8 cellular contexts compared by ENCODE assay signal in genomic region chr6:52419809-52420667, GRCh38. TPM values are rescaled to one million over a fixed set of nuclear protein-coding genes. Genes with fewer than 3 reads are reported as not detected.
DNase-seq lines count a peak whose midpoint lies in the region; ATAC-seq, FAIRE-seq and TF ChIP-seq lines count a peak whose summit lies in the region.

EFHC1 (plus strand) TSS chr6:52420342; CDS start chr6:52420411, 69 bp downstream.

- H3K9me2 ChIP-seq in Karpas-422 (replicated peaks; ENCODE audit: insufficient read depth, low read length), result no peaks in the 10 kb centered on the region

- peaks cover 29% of the 10 kb centered on the region for H3K4me1 ChIP-seq in DND-41 (ENCODE audit: insufficient read depth, low read length)
- peaks cover 32% of the 10 kb centered on the region for H3K4me1 ChIP-seq in Karpas-422 (ENCODE audit: low read length)
- peaks cover 17% of the 10 kb centered on the region for H3K4me1 ChIP-seq in fibroblast of lung (ENCODE audit: control insufficient read depth, extremely low read depth, insufficient read depth, low read length)
- H3K4me1 ChIP-seq in naive thymus-derived CD4-positive, alpha-beta T cell (ENCODE audit: control insufficient read depth in 2 of 2, insufficient read depth in 2 of 2, low read length in 2 of 2), result peaks cover 13 to 19% of the 10 kb centered on the region in 2 donors

- H3K79me2 ChIP-seq in DND-41 (ENCODE audit: insufficient read depth, low read length), result peaks cover 5% of the 10 kb centered on the region; the same call in 1 of the 2 replicates
- H3K79me2 ChIP-seq in Karpas-422 (ENCODE audit: low read length), result no peaks in the 10 kb centered on the region
- H3K79me2 ChIP-seq in fibroblast of lung (ENCODE audit: control insufficient read depth, insufficient read depth, low read length), result peaks cover 9% of the 10 kb centered on the region

- DNase-seq in DND-41 (peak; percentile 98), Karpas-422 (peak; percentile 99), RCC 7860 (ENCODE audit: low spot score) (peak; percentile 97), fibroblast of lung (ENCODE audit: low read depth in 2 of 2) (peak; percentile 95 to 97)
- peak; percentile 98 for DNase-seq in activated T-helper 1 cell treated with anti-CD3 and anti-CD28 coated beads, Interleukin-12 subunit alpha, Interleukin-12 subunit beta, Interleukin-2, Interleukin-4 antibody, amounts not matched to agents 30 ng/mL and 10 ng/mL and 1 ng/mL, durations not matched to agents 14 hours and 24 hours and 36 hours (ENCODE audit: low spot score)
- peak; percentile 95 to 98 (median 97) for DNase-seq in naive thymus-derived CD4-positive, alpha-beta T cell
- DNase-seq in stimulated activated naive B cell treated with anti-CD40 and anti-IgM and Interleukin-4, amounts not matched to agents 10 μg/mL and 1 μg/mL and 100 μg/mL, for 72 hours, result peak; percentile 97

- no peaks in the 10 kb centered on the region for H3K9me3 Mint-ChIP-seq in activated T-helper 1 cell treated with anti-CD3 and anti-CD28 coated beads, Interleukin-12 subunit alpha, Interleukin-12 subunit beta, Interleukin-2, Interleukin-4 antibody, amounts not matched to agents 30 ng/mL and 10 ng/mL and 1 ng/mL, durations not matched to agents 14 hours and 24 hours and 36 hours
- no peaks in the 10 kb centered on the region for H3K9me3 Mint-ChIP-seq in naive thymus-derived CD4-positive, alpha-beta T cell
- no peaks in the 10 kb centered on the region for H3K9me3 Mint-ChIP-seq in stimulated activated naive B cell treated with anti-CD40 and anti-IgM and Interleukin-4, amounts not matched to agents 10 μg/mL and 1 μg/mL and 100 μg/mL, for 72 hours

- intact Hi-C loops in activated T-helper 1 cell treated with anti-CD3 and anti-CD28 coated beads, Interleukin-12 subunit alpha, Interleukin-12 subunit beta, Interleukin-2, Interleukin-4 antibody, amounts not matched to agents 30 ng/mL and 10 ng/mL and 1 ng/mL, durations not matched to agents 14 hours and 24 hours and 36 hours (cut with micrococcal nuclease), result loop anchor here (1.0 to 10.0 kb wide), 13 partner anchors 22 to 1125 kb away; partner anchors contain the start of genes FBXO9, GCLC, MCM3 and PAQR8
- intact Hi-C loops in naive thymus-derived CD4-positive, alpha-beta T cell (cut with micrococcal nuclease), result loop anchor here (1.0 to 5.0 kb wide), 16 partner anchors 20 to 1128 kb away; partner anchors contain the start of genes GSTA4 (in 2 of the 2), MCM3 (in 2 of the 2), PAQR8 (in 2 of the 2) and TRAM2 (in 2 of the 2)

- H3K36me3 ChIP-seq in DND-41 (ENCODE audit: insufficient read depth, low read length) (no peaks in the 10 kb centered on the region; the same call in 1 of the 2 replicates), Karpas-422 (ENCODE audit: insufficient read depth, low read length) (no peaks in the 10 kb centered on the region), fibroblast of lung (ENCODE audit: control insufficient read depth, insufficient read depth, low read length) (no peaks in the 10 kb centered on the region)
- H3K36me3 ChIP-seq in naive thymus-derived CD4-positive, alpha-beta T cell (ENCODE audit: control insufficient read depth in 2 of 3, insufficient read depth in 3 of 3, low read length in 3 of 3), result peaks cover 0 to 3% (median 0%) of the 10 kb centered on the region in 3 experiments

- peak; percentile 91 for ATAC-seq in DND-41 (ENCODE audit: insufficient read depth, low read depth)
- ATAC-seq in GM21825 (IDR thresholded peaks at IDR 0.05; ENCODE audit: unreplicated experiment), result peak; percentile 93
- peak; percentile 97 for ATAC-seq in naive thymus-derived CD4-positive, alpha-beta T cell
- peak; percentile 93 to 95 for ATAC-seq in stimulated activated naive B cell treated with anti-CD40 and anti-IgM and Interleukin-4, amounts not matched to agents 10 μg/mL and 1 μg/mL and 100 μg/mL, for 72 hours (replicated peaks)

- no peaks in the 10 kb centered on the region for H3K9me3 ChIP-seq in DND-41 (ENCODE audit: insufficient read depth, low read length, severe bottlenecking)
- no peaks in the 10 kb centered on the region for H3K9me3 ChIP-seq in Karpas-422 (ENCODE audit: low read length)
- no peaks in the 10 kb centered on the region for H3K9me3 ChIP-seq in fibroblast of lung (ENCODE audit: control insufficient read depth, insufficient read depth, low read depth, low read length)
- H3K9me3 ChIP-seq in naive thymus-derived CD4-positive, alpha-beta T cell (ENCODE audit: control insufficient read depth in 2 of 3, low read length in 3 of 3), result no peaks in the 10 kb centered on the region

- CTCF ChIA-PET in naive thymus-derived CD4-positive, alpha-beta T cell (lab: Charles Lee), result interaction anchor here (0.6 to 7.0 kb wide), 8 partner anchors 16 to 575 kb away, joined by 3 to 83 read pairs (median 6); partner anchors contain the start of genes GSTA4 and MCM3

- H3K36me3 Mint-ChIP-seq in activated T-helper 1 cell treated with anti-CD3 and anti-CD28 coated beads, Interleukin-12 subunit alpha, Interleukin-12 subunit beta, Interleukin-2, Interleukin-4 antibody, amounts not matched to agents 30 ng/mL and 10 ng/mL and 1 ng/mL, durations not matched to agents 14 hours and 24 hours and 36 hours (ENCODE audit: low read depth), result no peaks in the 10 kb centered on the region
- no peaks in the 10 kb centered on the region for H3K36me3 Mint-ChIP-seq in naive thymus-derived CD4-positive, alpha-beta T cell
- no peaks in the 10 kb centered on the region for H3K36me3 Mint-ChIP-seq in stimulated activated naive B cell treated with anti-CD40 and anti-IgM and Interleukin-4, amounts not matched to agents 10 μg/mL and 1 μg/mL and 100 μg/mL, for 72 hours

- H3K4me1 Mint-ChIP-seq in activated T-helper 1 cell treated with anti-CD3 and anti-CD28 coated beads, Interleukin-12 subunit alpha, Interleukin-12 subunit beta, Interleukin-2, Interleukin-4 antibody, amounts not matched to agents 30 ng/mL and 10 ng/mL and 1 ng/mL, durations not matched to agents 14 hours and 24 hours and 36 hours (ENCODE audit: low read depth), result peaks cover 14% of the 10 kb centered on the region
- H3K4me1 Mint-ChIP-seq in naive thymus-derived CD4-positive, alpha-beta T cell, result peaks cover 10 to 31% (median 24%) of the 10 kb centered on the region in 7 donors
- H3K4me1 Mint-ChIP-seq in stimulated activated naive B cell treated with anti-CD40 and anti-IgM and Interleukin-4, amounts not matched to agents 10 μg/mL and 1 μg/mL and 100 μg/mL, for 72 hours, result peaks cover 4 to 20% of the 10 kb centered on the region in 2 donors

- FAIRE-seq in RCC 7860 (lab: Jason Lieb, UNC), result peak; percentile 78

- H3K27me3 ChIP-seq in DND-41 (ENCODE audit: insufficient read depth, low read length, poor library complexity), result no peaks in the 10 kb centered on the region
- no peaks in the 10 kb centered on the region for H3K27me3 ChIP-seq in Karpas-422 (ENCODE audit: low read length)
- no peaks in the 10 kb centered on the region for H3K27me3 ChIP-seq in fibroblast of lung (ENCODE audit: control insufficient read depth, insufficient read depth, low read length)
- no peaks in the 10 kb centered on the region for H3K27me3 ChIP-seq in naive thymus-derived CD4-positive, alpha-beta T cell (ENCODE audit: control insufficient read depth in 2 of 2, insufficient read depth in 2 of 2, low read length in 2 of 2)

- POLR2A ChIA-PET in naive thymus-derived CD4-positive, alpha-beta T cell (lab: Charles Lee), result interaction anchor here (0.6 to 3.3 kb wide), 7 partner anchors 11 to 250 kb away, joined by 3 to 36 read pairs (median 4); partner anchors contain the start of gene MCM3

- H3K4me3 ChIP-seq in DND-41 (ENCODE audit: low read depth in 1 of 2, low read length in 2 of 2), result peak within 1 kb of the TSS; percentile 67 to 99; a peak in 3 of 4 replicates
- peak within 1 kb of the TSS; percentile 71 for H3K4me3 ChIP-seq in Karpas-422 (ENCODE audit: low read length)
- peak within 1 kb of the TSS; percentile 65 to 91 (median 81) for H3K4me3 ChIP-seq in fibroblast of lung (replicated peaks in 1 of 4; ENCODE audit: control extremely low read depth in 1 of 4, insufficient read depth in 1 of 4, low read depth in 3 of 4, low read length in 4 of 4)
- peak within 1 kb of the TSS; percentile 73 for H3K4me3 ChIP-seq in naive thymus-derived CD4-positive, alpha-beta T cell (ENCODE audit: low read length)

- H4K20me1 ChIP-seq in DND-41 (ENCODE audit: insufficient read depth, low read length) (no peaks in the 10 kb centered on the region), Karpas-422 (ENCODE audit: insufficient read depth, low read depth, low read length) (no peaks in the 10 kb centered on the region), fibroblast of lung (ENCODE audit: control insufficient read depth, extremely low read depth, insufficient read depth, low read length) (no peaks in the 10 kb centered on the region)

- H3K27ac Mint-ChIP-seq in activated T-helper 1 cell treated with anti-CD3 and anti-CD28 coated beads, Interleukin-12 subunit alpha, Interleukin-12 subunit beta, Interleukin-2, Interleukin-4 antibody, amounts not matched to agents 30 ng/mL and 10 ng/mL and 1 ng/mL, durations not matched to agents 14 hours and 24 hours and 36 hours, result no peak within 1 kb of the TSS
- peak within 1 kb of the TSS in 1 of 9 donors; percentile 96 for H3K27ac Mint-ChIP-seq in naive thymus-derived CD4-positive, alpha-beta T cell
- peak within 1 kb of the TSS; percentile 60 for H3K27ac Mint-ChIP-seq in stimulated activated naive B cell treated with anti-CD40 and anti-IgM and Interleukin-4, amounts not matched to agents 10 μg/mL and 1 μg/mL and 100 μg/mL, for 72 hours

- H3K27ac ChIP-seq in DND-41 (ENCODE audit: low read length), result peak within 1 kb of the TSS; percentile 92
- peak within 1 kb of the TSS; percentile 42; the same call in 1 of the 2 replicates for H3K27ac ChIP-seq in Karpas-422 (ENCODE audit: low read length)
- peak within 1 kb of the TSS; percentile 99 for H3K27ac ChIP-seq in fibroblast of lung (ENCODE audit: insufficient read depth, low read length)
- H3K27ac ChIP-seq in naive thymus-derived CD4-positive, alpha-beta T cell (ENCODE audit: low read depth, low read length), result peak within 1 kb of the TSS; percentile 72

- TF ChIP-seq CTCF in DND-41 (IDR thresholded peaks at IDR 0.05; ENCODE audit: borderline replicate concordance, extremely low read depth, low read length, poor library complexity, severe bottlenecking), result no peak
- no peak for TF ChIP-seq CTCF in fibroblast of lung (conservative IDR thresholded peaks at IDR 0.05 in 1 of 2, IDR thresholded peaks at IDR 0.05 in 1 of 2; ENCODE audit: low read depth in 1 of 2, low read length in 2 of 2)

- H3K4me2 ChIP-seq in DND-41 (ENCODE audit: insufficient read depth, low read length) (peak within 1 kb of the TSS; percentile 100), Karpas-422 (ENCODE audit: low read depth, low read length, poor library complexity, severe bottlenecking) (peak within 1 kb of the TSS; percentile 96), fibroblast of lung (ENCODE audit: extremely low read depth, insufficient read depth, low read length) (peak within 1 kb of the TSS; percentile 98)

- peaks cover 6% of the 10 kb centered on the region for H3K27me3 Mint-ChIP-seq in activated T-helper 1 cell treated with anti-CD3 and anti-CD28 coated beads, Interleukin-12 subunit alpha, Interleukin-12 subunit beta, Interleukin-2, Interleukin-4 antibody, amounts not matched to agents 30 ng/mL and 10 ng/mL and 1 ng/mL, durations not matched to agents 14 hours and 24 hours and 36 hours (ENCODE audit: insufficient read depth)
- peaks cover 0 to 5% (median 0%) of the 10 kb centered on the region in 5 donors for H3K27me3 Mint-ChIP-seq in naive thymus-derived CD4-positive, alpha-beta T cell
- no peaks in the 10 kb centered on the region for H3K27me3 Mint-ChIP-seq in stimulated activated naive B cell treated with anti-CD40 and anti-IgM and Interleukin-4, amounts not matched to agents 10 μg/mL and 1 μg/mL and 100 μg/mL, for 72 hours

- peak within 1 kb of the TSS; percentile 82 for H3K9ac ChIP-seq in DND-41 (ENCODE audit: low read depth, low read length)
- peak within 1 kb of the TSS; percentile 94 for H3K9ac ChIP-seq in Karpas-422 (ENCODE audit: low read length)
- H3K9ac ChIP-seq in fibroblast of lung (ENCODE audit: insufficient read depth, low read length), result peak within 1 kb of the TSS; percentile 95

- H2AFZ ChIP-seq in DND-41 (ENCODE audit: low read depth, low read length), result peak within 1 kb of the TSS; percentile 85
- peak within 1 kb of the TSS; percentile 85 for H2AFZ ChIP-seq in Karpas-422 (ENCODE audit: low read length)
- peak within 1 kb of the TSS; percentile 67 for H2AFZ ChIP-seq in fibroblast of lung (ENCODE audit: low read length)

- H3K4me3 Mint-ChIP-seq in activated T-helper 1 cell treated with anti-CD3 and anti-CD28 coated beads, Interleukin-12 subunit alpha, Interleukin-12 subunit beta, Interleukin-2, Interleukin-4 antibody, amounts not matched to agents 30 ng/mL and 10 ng/mL and 1 ng/mL, durations not matched to agents 14 hours and 24 hours and 36 hours, result no peak within 1 kb of the TSS
- no peak within 1 kb of the TSS for H3K4me3 Mint-ChIP-seq in naive thymus-derived CD4-positive, alpha-beta T cell
- no peak within 1 kb of the TSS for H3K4me3 Mint-ChIP-seq in stimulated activated naive B cell treated with anti-CD40 and anti-IgM and Interleukin-4, amounts not matched to agents 10 μg/mL and 1 μg/mL and 100 μg/mL, for 72 hours

RNA-seq across cellular contexts. Expression of gene EFHC1, which starts in this region (rescaled TPM):
- total RNA-seq in Karpas-422 (2014; rRNA removed; shearing (Covaris generic); ENCODE audit: low replicate concordance), result 22.5 and 44.0 TPM in 2 replicates
- total RNA-seq in activated T-helper 1 cell treated with anti-CD3 and anti-CD28 coated beads, Interleukin-12 subunit alpha, Interleukin-12 subunit beta, Interleukin-2, Interleukin-4 antibody, amounts not matched to agents 30 ng/mL and 10 ng/mL and 1 ng/mL, durations not matched to agents 14 hours and 24 hours and 36 hours, result 0.70 and 1.3 TPM in 2 replicates
- 22.9 and 29.4 TPM in 2 replicates for total RNA-seq in fibroblast of lung
- polyA plus RNA-seq in fibroblast of lung, result 29.9 and 32.9 TPM in 2 replicates
- polyA plus RNA-seq in fibroblast of lung (2012), result 24.0 and 24.3 TPM in 2 replicates
- 8.6 and 11.3 TPM in 2 replicates for polyA minus RNA-seq in fibroblast of lung (ENCODE audit: low replicate concordance)
- 10 to 100 TPM in 2 of 5 experiments, 1 to 10 TPM in 3; 2.4 to 13.8 (median 6.0) TPM for total RNA-seq in naive thymus-derived CD4-positive, alpha-beta T cell
- polyA plus RNA-seq in naive thymus-derived CD4-positive, alpha-beta T cell, result 1 to 10 TPM; 1.9 to 5.2 TPM

Comparison
In these comparisons a context has a peak if more than half of its experiments do, and no peak if none do; other contexts are left out.
1. Peak in every context shown above with its lines: DNase-seq, ATAC-seq, H3K4me3 ChIP-seq and H3K27ac ChIP-seq.
2. H3K27ac ChIP-seq: peak in every context shown above with its lines; median percentile 99 in fibroblast of lung; 92 in DND-41; 72 in naive thymus-derived CD4-positive, alpha-beta T cell; 42 in Karpas-422.